Comparison of ENCODE assay signal across 10 cellular contexts in genomic region chr11:46285594-46286033, GRCh38. TPM values are rescaled to one million over a fixed set of nuclear protein-coding genes. Genes with fewer than 3 reads are reported as not detected.
DNase-seq lines count a peak whose midpoint lies in the region; ATAC-seq and TF ChIP-seq lines count a peak whose summit lies in the region.
"Had no signal": no experiment of that assay in that cellular context is flagged by ENCODE, and none has a peak within 500 bp of the region (broad histone marks: within the 10 kb centered on the region; RNA-seq: fewer than 3 reads in every experiment).

No MANE protein-coding gene starts in this region.

- in situ Hi-C loops in GM23248 (cut with MboI) = no loop called here

- peak; percentile 33 for ATAC-seq in left lung
- ATAC-seq: activated CD8-positive, alpha-beta memory T cell treated with anti-CD3 and anti-CD28 coated beads, Interleukin-2, amount 10 ng/mL, durations not matched to agents 7 days and 5 days had no signal

- DNase-seq in GM23248 (peak; percentile 86), chondrocyte (ENCODE audit: low spot score) (no peak), left lung (no peak), stromal cell of bone marrow (ENCODE audit: low read depth) (peak; percentile 55), OCI-M2 (lab: John Stamatoyannopoulos, UW; ENCODE audit: unreplicated experiment) (no peak), NCI-H226 (no peak), Ammon's horn (ENCODE audit: low spot score) (no peak), NCI-H128 (lab: John Stamatoyannopoulos, UW; ENCODE audit: unreplicated experiment) (no peak)
- DNase-seq: activated CD8-positive, alpha-beta memory T cell treated with anti-CD3 and anti-CD28 coated beads, Interleukin-2, amount 10 ng/mL, durations not matched to agents 7 days and 5 days; stimulated activated CD8-positive, alpha-beta memory T cell treated with anti-CD3 and anti-CD28 coated beads, Interleukin-4, amount 100 ng/mL, for 48 hours had no signal

- H4K20me1 ChIP-seq in GM23248 (ENCODE audit: insufficient read depth) = no peaks in the 10 kb centered on the region

- H3K4me3 Mint-ChIP-seq in chondrocyte (ENCODE audit: unreplicated experiment) = peak overlapping the region; percentile 37
- H3K4me3 Mint-ChIP-seq: activated CD8-positive, alpha-beta memory T cell treated with anti-CD3 and anti-CD28 coated beads, Interleukin-2, amount 10 ng/mL, durations not matched to agents 7 days and 5 days had no signal

- H3K4me1 Mint-ChIP-seq in chondrocyte (ENCODE audit: low read depth) = peaks cover 78% of the 10 kb centered on the region
- H3K4me1 Mint-ChIP-seq: activated CD8-positive, alpha-beta memory T cell treated with anti-CD3 and anti-CD28 coated beads, Interleukin-2, amount 10 ng/mL, durations not matched to agents 7 days and 5 days had no signal

- H3K36me3 ChIP-seq in GM23248 (ENCODE audit: low read depth) (0 out of 2 replicates have a peak, but pooled peaks cover 3% of the 10 kb centered on the region), left lung (no peaks in the 10 kb centered on the region)

- peak overlapping the region; percentile 92 for H3K4me2 ChIP-seq in GM23248 (ENCODE audit: unreplicated experiment)

- H3K27me3 Mint-ChIP-seq in chondrocyte (ENCODE audit: low read depth) = no peaks in the 10 kb centered on the region

- peaks cover 100% of the 10 kb centered on the region for H3K79me2 ChIP-seq in GM23248 (ENCODE audit: insufficient read depth)

- no peaks in the 10 kb centered on the region for H3K9me2 ChIP-seq in GM23248 (ENCODE audit: insufficient read depth)

- no peaks in the 10 kb centered on the region for H3K9me3 ChIP-seq in GM23248 (ENCODE audit: low read depth)
- H3K9me3 ChIP-seq in left lung = no peaks in the 10 kb centered on the region

- H2AFZ ChIP-seq in GM23248 = 0 out of 2 replicates have a peak overlapping the region, but pooled peaks have one; percentile 9

- H3K36me3 Mint-ChIP-seq in chondrocyte (ENCODE audit: low read depth) = peaks cover 8% of the 10 kb centered on the region
- H3K36me3 Mint-ChIP-seq: activated CD8-positive, alpha-beta memory T cell treated with anti-CD3 and anti-CD28 coated beads, Interleukin-2, amount 10 ng/mL, durations not matched to agents 7 days and 5 days had no signal

- peak overlapping the region; percentile 68 for H3K9ac ChIP-seq in GM23248

- H3K27ac ChIP-seq in GM23248 (peak overlapping the region; percentile 77), left lung (peak overlapping the region in 1 of 2 donors; percentile 74)

- intact Hi-C loops in left lung (cut with DNase I) = no loop called here

- peak overlapping the region; percentile 62 for H3K4me3 ChIP-seq in GM23248
- H3K4me3 ChIP-seq in left lung = no peak overlapping the region

- TF ChIP-seq CTCF in chondrocyte (IDR thresholded peaks at IDR 0.05) (no peak), left lung (IDR thresholded peaks at IDR 0.05) (no peak)

- peak overlapping the region; percentile 73 for H3K27ac Mint-ChIP-seq in chondrocyte (ENCODE audit: unreplicated experiment)
- H3K27ac Mint-ChIP-seq: activated CD8-positive, alpha-beta memory T cell treated with anti-CD3 and anti-CD28 coated beads, Interleukin-2, amount 10 ng/mL, durations not matched to agents 7 days and 5 days had no signal

- H3K27me3 ChIP-seq in GM23248 (replicated peaks; ENCODE audit: insufficient read depth) (no peaks in the 10 kb centered on the region), left lung (peaks cover 0 to 17% of the 10 kb centered on the region in 2 donors)

- no peaks in the 10 kb centered on the region for H3K9me3 Mint-ChIP-seq in chondrocyte (ENCODE audit: low read depth)

- 8 to 12% methylated on average over 11 of the region's 11 CpGs for WGBS in GM23248 (ENCODE audit: low coverage in 1 of 2, low lambda C conversion rate in 2 of 2, missing lambda C conversion rate in 2 of 2), 2 experiments

- H3F3A ChIP-seq in GM23248 (ENCODE audit: insufficient read depth) = peaks cover 82% of the 10 kb centered on the region

- H3K4me1 ChIP-seq in GM23248 (ENCODE audit: insufficient read depth) (peaks cover 60% of the 10 kb centered on the region), left lung (peaks cover 18 to 31% of the 10 kb centered on the region in 2 donors)

RNA-seq across cellular contexts. Expression of gene CREB3L1, which starts 8.2 kb away (rescaled TPM):
- 29.6 and 37.7 TPM in 2 replicates for total RNA-seq in GM23248 (2014; rRNA removed; shearing (Covaris generic))
- 146 and 151 TPM in 2 replicates for polyA plus RNA-seq in GM23248 (2016; fragmentation: Nextera tagmentation; extraction: Ambion mirVana)
- total RNA-seq in chondrocyte = 83.1 to 192 TPM (median 190 TPM) in 3 replicates
- 10 to 100 TPM; 40.5 to 59.3 TPM for total RNA-seq in left lung
- total RNA-seq: activated CD8-positive, alpha-beta memory T cell treated with anti-CD3 and anti-CD28 coated beads, Interleukin-2, amount 10 ng/mL, durations not matched to agents 7 days and 5 days had no signal

Comparison
In these comparisons a context has a peak if more than half of its experiments do, and no peak if none do; other contexts are left out.
1. DNase-seq: peak in GM23248 (single experiment) and stromal cell of bone marrow (single experiment); none in chondrocyte (single experiment), left lung (0 of 2), OCI-M2 (single experiment), NCI-H226 (single experiment), Ammon's horn (single experiment) and NCI-H128 (single experiment).